ENCODE assay signal across 8 cellular contexts in genomic region chr6:14638932-14639875, GRCh38.
DNase-seq lines count a peak whose midpoint lies in the region; ATAC-seq and TF ChIP-seq lines count a peak whose summit lies in the region.

No MANE protein-coding gene starts in this region.

- peak overlapping the region; percentile 42; the same call in 1 of the 2 replicates for H3K27ac ChIP-seq in SK-N-MC
- H3K27ac ChIP-seq in gastrocnemius medialis, result peak overlapping the region; percentile 83 to 94 (median 86)

- H3K9ac ChIP-seq in SK-N-MC (ENCODE audit: insufficient read length), result peak overlapping the region; percentile 28

- intact Hi-C loops in gastrocnemius medialis (cut with DNase I; ENCODE audit: low total_unique reads), result loop anchor here (2.0 to 10.0 kb wide), 3 partner anchors 88 to 428 kb away; no protein-coding TSS in a partner anchor

- TF ChIP-seq CTCF in gastrocnemius medialis (IDR thresholded peaks at IDR 0.05 in 4 of 5, conservative IDR thresholded peaks at IDR 0.05 in 1 of 5), result peak in 2 of 5 experiments; percentile 20

- H3K4me1 ChIP-seq in gastrocnemius medialis, result peaks cover 45 to 46% of the 10 kb centered on the region in 2 donors

- ATAC-seq in HG03432 (IDR thresholded peaks at IDR 0.05; ENCODE audit: unreplicated experiment), result peak; percentile 51
- peak; percentile 92 to 94 for ATAC-seq in gastrocnemius medialis

- no peaks in the 10 kb centered on the region for H3K9me3 ChIP-seq in SK-N-MC (ENCODE audit: low read depth, low read length)
- no peaks in the 10 kb centered on the region for H3K9me3 ChIP-seq in gastrocnemius medialis

- H3K36me3 ChIP-seq in SK-N-MC (ENCODE audit: insufficient read depth, low read length) (no peaks in the 10 kb centered on the region), gastrocnemius medialis (no peaks in the 10 kb centered on the region)

- H3K4me3 ChIP-seq in SK-N-MC, result peak overlapping the region; percentile 48
- peak overlapping the region; percentile 44 to 54 (median 48) for H3K4me3 ChIP-seq in gastrocnemius medialis

- peak; percentile 32 for DNase-seq in COLO668 (lab: John Stamatoyannopoulos, UW; ENCODE audit: unreplicated experiment)
- DNase-seq in SK-N-MC (ENCODE audit: low read depth, low spot score), result no peak
- DNase-seq in germinal center (ENCODE audit: low spot score), result peak; percentile 64
- peak; percentile 50 to 74 for DNase-seq in gastrocnemius medialis
- no peak for DNase-seq in 8988T
- DNase-seq in RKO (ENCODE audit: low spot score), result no peak
- no peak for DNase-seq in activated CD8-positive, alpha-beta memory T cell treated with anti-CD3 and anti-CD28 coated beads, Interleukin-2, amount 50 U/mL, for 48 hours

- no peaks in the 10 kb centered on the region for H3K27me3 ChIP-seq in gastrocnemius medialis

- in situ Hi-C loops in gastrocnemius medialis (cut with MboI; ENCODE audit: low sequenced_read_pairs in 4 of 4), result no loop called here

- peak in 1 of 2 donors; percentile 51 for TF ChIP-seq POLR2A in gastrocnemius medialis (IDR thresholded peaks at IDR 0.05)

Comparison
In these comparisons a context has a peak if more than half of its experiments do, and no peak if none do; other contexts are left out.
1. DNase-seq: peak in COLO668 (single experiment), germinal center (single experiment) and gastrocnemius medialis (2 of 2); none in SK-N-MC (single experiment), 8988T (single experiment), RKO (single experiment) and activated CD8-positive, alpha-beta memory T cell treated with anti-CD3 and anti-CD28 coated beads, Interleukin-2, amount 50 U/mL, for 48 hours (single experiment).